In genomic region chr7:94094298-94094697, GRCh38 we compare ENCODE assay signal across 32 cellular contexts.
"Had no signal": no experiment of that assay in that cellular context is flagged by ENCODE, and none has a peak within 500 bp of the region (broad histone marks: within the 10 kb centered on the region; RNA-seq: fewer than 3 reads in every experiment).

No MANE protein-coding gene starts in this region.

- H3K9me3 ChIP-seq: MG63, SJCRH30 had no signal

- DNase-seq: Kasumi-1, MG63, NCI-H1048, NCI-H1092 treated with DMSO at 0.1 percent for 48 hours, NCI-H1105 treated with DMSO at 0.1 percent for 48 hours, NCI-H1417, NCI-H1436, NCI-H146, NCI-H1694, NCI-H187, NCI-H1930, NCI-H2029 treated with DMSO at 0.1 percent for 48 hours, NCI-H2081 treated with DMSO at 0.1 percent for 48 hours, NCI-H2107, NCI-H2171, NCI-H226, NCI-H446 treated with DMSO at 0.1 percent for 48 hours, NCI-H510A, NCI-H524, NCI-H526, NCI-H69, NCI-H748 treated with DMSO at 0.1 percent for 48 hours, NCI-H82, PC-9, SHP77, SIG-M5, SJCRH30, T-cell had no signal

- H3K9me3 Mint-ChIP-seq: T-cell had no signal

- H3K36me3 Mint-ChIP-seq: T-cell had no signal

- H3K27ac Mint-ChIP-seq: T-cell had no signal

- H3K27me3 ChIP-seq: MG63, SJCRH30 had no signal

- H3K27ac ChIP-seq: PC-9, RWPE1, SJCRH30, SK-N-MC had no signal

- H3K4me1 ChIP-seq: SJCRH30 had no signal

- H3K4me2 ChIP-seq: PC-9 had no signal

- H3K4me3 Mint-ChIP-seq: T-cell had no signal

- H3K36me3 ChIP-seq: MG63, SJCRH30 had no signal

- H3K4me3 ChIP-seq: MG63, PC-9, SJCRH30, SK-N-MC had no signal

- ATAC-seq: Panc1, Right ventricle myocardium inferior, T-cell had no signal

- H3K4me1 Mint-ChIP-seq: T-cell had no signal
